ENCODE assay signal across 10 cellular contexts in the genomic region with DNA sequence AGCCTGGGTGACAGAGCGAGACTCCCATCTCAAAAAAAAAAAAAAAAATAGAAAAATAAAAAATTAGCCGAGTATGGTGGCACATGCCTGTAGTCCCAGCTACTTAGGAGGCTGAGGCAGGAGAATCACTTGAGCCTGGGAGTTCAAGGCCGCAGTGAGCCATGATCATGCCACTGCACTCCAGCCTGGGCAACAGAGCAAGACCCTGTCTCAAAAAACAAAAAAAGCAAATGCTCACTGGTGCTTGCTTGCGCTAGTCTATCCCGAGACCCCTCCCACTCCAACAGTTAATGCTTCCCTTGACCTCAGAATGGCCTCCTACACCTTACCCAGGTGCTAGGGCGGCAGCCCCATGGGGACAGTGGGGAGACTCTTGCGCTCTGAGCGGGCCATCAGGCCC. TPM values are rescaled to one million over a fixed set of nuclear protein-coding genes. Genes with fewer than 3 reads are reported as not detected.
"Had no signal": no experiment of that assay in that cellular context is flagged by ENCODE, and none has a peak within 500 bp of the region (broad histone marks: within the 10 kb centered on the region; RNA-seq: fewer than 3 reads in every experiment).

No MANE protein-coding gene starts in this region.

RNA-seq across cellular contexts. Expression of a gene that starts 57.4 kb away (rescaled TPM):
- total RNA-seq: esophagus mucosa; gastrocnemius medialis; glomerular endothelial cell; lower leg skin; natural killer cell treated with Interleukin-12 subunit alpha and Interleukin-12 subunit beta and Interleukin-15 and Interleukin-18, amount 100 ng/mL, for 72 hours; progenitor cell of endocrine pancreas; smooth muscle cell; tibial nerve; upper lobe of right lung had no signal
- polyA plus RNA-seq: keratinocyte had no signal
